14 cellular contexts compared by ENCODE assay signal in genomic region chr3:136296960-136297359, GRCh38. TPM values are rescaled to one million over a fixed set of nuclear protein-coding genes. Genes with fewer than 3 reads are reported as not detected.
DNase-seq lines count a peak whose midpoint lies in the region; ATAC-seq, FAIRE-seq and TF ChIP-seq lines count a peak whose summit lies in the region.
"Had no signal": no experiment of that assay in that cellular context is flagged by ENCODE, and none has a peak within 500 bp of the region (broad histone marks: within the 10 kb centered on the region; RNA-seq: fewer than 3 reads in every experiment).

No MANE protein-coding gene starts in this region.

- POLR2A ChIA-PET in WTC11 (lab: Charles Lee) = interaction anchor here (0.9 to 1.2 kb wide), 3 partner anchors 23 to 456 kb away, joined by 3 to 4 read pairs (median 3); partner anchors contain the start of genes MSL2 and STAG1

- no peak overlapping the region for H2BK12ac ChIP-seq in H9 (ENCODE audit: insufficient read length, low read depth, low read length)

- H2BK15ac ChIP-seq in H9 (ENCODE audit: low read depth, low read length) = no peak overlapping the region

- H3K79me2 ChIP-seq in H9 (ENCODE audit: insufficient read depth, low read length) = no peaks in the 10 kb centered on the region

- peak; percentile 96 for ATAC-seq in WTC11
- ATAC-seq in left cardiac atrium = no peak
- ATAC-seq: A549, HCT116, K562 had no signal

- H4K8ac ChIP-seq in H9 (replicated peaks; ENCODE audit: insufficient read length, low read depth, low read length) = no peak overlapping the region

- no peak overlapping the region for H3K4ac ChIP-seq in H9 (ENCODE audit: low read depth, low read length)

- TF ChIP-seq CTCF in H9 (conservative IDR thresholded peaks at IDR 0.05) (no peak), WTC11 (IDR thresholded peaks at IDR 0.05) (no peak), D721Med (IDR thresholded peaks at IDR 0.05; ENCODE audit: insufficient read depth, missing control alignments) (no peak)

- H3K36me3 ChIP-seq in iPS DF 6.9 (ENCODE audit: control insufficient read depth, insufficient read depth, low read length) = peaks cover 3% of the 10 kb centered on the region; the same call in 1 of the 2 replicates

- H3K56ac ChIP-seq in H9 (ENCODE audit: insufficient read length, low read depth, low read length) = no peak overlapping the region

- H2BK5ac ChIP-seq in H9 (ENCODE audit: insufficient read length, low read length) = no peak overlapping the region

- CTCF ChIA-PET in WTC11 (lab: Charles Lee) = interaction anchor here (0.6 to 1.2 kb wide), 5 partner anchors 19 to 456 kb away, joined by 3 to 5 read pairs (median 4); partner anchors contain the start of gene STAG1

- no peak overlapping the region for H4K5ac ChIP-seq in H9 (ENCODE audit: insufficient read length, low read depth, low read length)

- no peaks in the 10 kb centered on the region for H4K20me1 ChIP-seq in H9 (ENCODE audit: control insufficient read depth, insufficient read depth, insufficient read length)

- H3K27me3 Mint-ChIP-seq in H9 (ENCODE audit: low read depth) = no peaks in the 10 kb centered on the region
- H3K27me3 Mint-ChIP-seq in WTC11 (ENCODE audit: low read depth) = no peaks in the 10 kb centered on the region
- H3K27me3 Mint-ChIP-seq: CD8-positive, alpha-beta memory T cell had no signal

- no peak overlapping the region for H2AFZ ChIP-seq in H9 (ENCODE audit: low read length)
- H2AFZ ChIP-seq: GM23248 had no signal

- H3K4me2 ChIP-seq in H9 (ENCODE audit: insufficient read depth, insufficient read length, low read length) = peak overlapping the region; percentile 20
- H3K4me2 ChIP-seq: A549 had no signal

- H3K79me1 ChIP-seq in H9 (ENCODE audit: insufficient read depth, low read depth, low read length, poor library complexity, severe bottlenecking) = no peaks in the 10 kb centered on the region

- H3K9me3 Mint-ChIP-seq in H9 (no peaks in the 10 kb centered on the region), WTC11 (no peaks in the 10 kb centered on the region)
- H3K9me3 Mint-ChIP-seq: CD8-positive, alpha-beta memory T cell had no signal

- no peak for FAIRE-seq in D721Med (lab: Jason Lieb, UNC)
- FAIRE-seq: A549, HTR-8/SVneo, K562 had no signal

- H3K18ac ChIP-seq in H9 (ENCODE audit: insufficient read length, low read depth, low read length) = no peak overlapping the region

- H3T11ph ChIP-seq in H9 (ENCODE audit: low read length) = no peak overlapping the region

- intact Hi-C loops in left cardiac atrium (cut with DNase I) = no loop called here

- H3K27me3 ChIP-seq in H9 (ENCODE audit: insufficient read depth, low read length) (no peaks in the 10 kb centered on the region), iPS DF 6.9 (ENCODE audit: control insufficient read depth, insufficient read depth, low read length) (no peaks in the 10 kb centered on the region)

- H2BK20ac ChIP-seq in H9 (ENCODE audit: low read depth, low read length, poor library complexity, severe bottlenecking) = no peak overlapping the region

- DNase-seq in H9 (peak; percentile 53), WTC11 (ENCODE audit: low spot score) (no peak), iPS DF 6.9 (ENCODE audit: low read depth, low spot score) (peak; percentile 25), D721Med (ENCODE audit: insufficient read length, low spot score) (no peak), middle frontal gyrus (ENCODE audit: extremely low spot score, low spot score) (no peak), left cardiac atrium (no peak)
- DNase-seq: Caco-2; CD8-positive, alpha-beta memory T cell; DMS53; GM23248 had no signal

- no peak overlapping the region for H4K91ac ChIP-seq in H9 (ENCODE audit: insufficient read length, low read depth, low read length)

- H3K4me1 Mint-ChIP-seq in H9 (peaks cover 21 to 24% of the 10 kb centered on the region in 2 experiments), WTC11 (peaks cover 26% of the 10 kb centered on the region)
- H3K4me1 Mint-ChIP-seq: CD8-positive, alpha-beta memory T cell had no signal

- H3K23ac ChIP-seq in H9 (ENCODE audit: insufficient read length, low read depth, low read length) = no peak overlapping the region

- H2BK120ac ChIP-seq in H9 (ENCODE audit: low read depth, low read length, poor library complexity, severe bottlenecking) = no peak overlapping the region

- H3K9ac ChIP-seq in H9 (ENCODE audit: extremely low read depth, insufficient read length, low read length) = no peak overlapping the region
- H3K9ac ChIP-seq: GM23248 had no signal

- peaks cover 7% of the 10 kb centered on the region; the same call in 1 of the 2 replicates for H3K4me1 ChIP-seq in H9 (ENCODE audit: insufficient read depth, low read length)
- peaks cover 4% of the 10 kb centered on the region; the same call in 1 of the 2 replicates for H3K4me1 ChIP-seq in iPS DF 6.9 (ENCODE audit: control insufficient read depth, insufficient read depth, low read length)
- H3K4me1 ChIP-seq: A549, Caco-2 had no signal

- H3K4me3 ChIP-seq in iPS DF 6.9 (ENCODE audit: low read length) = no peak overlapping the region
- H3K4me3 ChIP-seq: A549, GM23248, K562 had no signal

- H3K27ac ChIP-seq in H9 (ENCODE audit: insufficient read length, low read depth, low read length) = no peak overlapping the region
- H3K27ac ChIP-seq in iPS DF 6.9 (ENCODE audit: low read length) = no peak overlapping the region
- H3K27ac ChIP-seq: A549, GM23248 had no signal

- no peak overlapping the region for H2AK5ac ChIP-seq in H9 (ENCODE audit: insufficient read length, low read length)

- no peaks in the 10 kb centered on the region for H3K23me2 ChIP-seq in H9 (ENCODE audit: insufficient read length, low read depth, low read length, poor library complexity, severe bottlenecking)

- no CpG with 5 or more reads among the region's 5 CpGs for WGBS in H9 (ENCODE audit: extremely low coverage, insufficient read length, low lambda C conversion rate)
- no CpG with 5 or more reads among the region's 5 CpGs for WGBS in iPS DF 6.9 (ENCODE audit: insufficient coverage, insufficient read length)

- H3K36me3 Mint-ChIP-seq in H9 (ENCODE audit: insufficient read depth in 1 of 3, low read depth in 3 of 3) = peaks cover 39 to 57% (median 50%) of the 10 kb centered on the region in 3 experiments
- H3K36me3 Mint-ChIP-seq in WTC11 = peaks cover 48% of the 10 kb centered on the region

- H3K27ac Mint-ChIP-seq in H9 = peak overlapping the region; percentile 0 to 82 (median 28); a peak in 5 of 7 replicates
- peak overlapping the region; percentile 80 for H3K27ac Mint-ChIP-seq in WTC11

- H3K9me3 ChIP-seq in H9 (ENCODE audit: control insufficient read depth, low read depth, low read length) = no peaks in the 10 kb centered on the region
- no peaks in the 10 kb centered on the region for H3K9me3 ChIP-seq in iPS DF 6.9 (ENCODE audit: control insufficient read depth, insufficient read depth, low read length)
- H3K9me3 ChIP-seq: A549, Caco-2 had no signal

- no peak overlapping the region for H3K4me3 Mint-ChIP-seq in H9
- H3K4me3 Mint-ChIP-seq in WTC11 = no peak overlapping the region; the same call in 1 of the 2 replicates
- H3K4me3 Mint-ChIP-seq: CD8-positive, alpha-beta memory T cell had no signal

- no peak overlapping the region for H3K14ac ChIP-seq in H9 (ENCODE audit: insufficient read depth, low read length)

TF ChIP-seq in WTC11, 78 proteins besides CTCF, POLR2A, EP300 and RAD21:
- TF ChIP-seq MAX (CRISPR knock-in tag; IDR thresholded peaks at IDR 0.05) = no peak
- 0 out of 2 replicates have a peak, but pooled peaks have one; percentile 14 for TF ChIP-seq FOXK1 (CRISPR knock-in tag; IDR thresholded peaks at IDR 0.05)
TF ChIP-seq in WTC11: peak in this region for 1.

RNA-seq across cellular contexts. Expression of gene PCCB, which starts 46.8 kb away (rescaled TPM):
- 65.6 and 68.9 TPM in 2 replicates for total RNA-seq in H9 (2021)
- total RNA-seq in WTC11 (2021) = 69.0 to 77.2 TPM (median 72.1 TPM) in 3 replicates
- total RNA-seq in left cardiac atrium = 10 to 100 TPM; 67.7 to 70.8 TPM

Comparison
In these comparisons a context has a peak if more than half of its experiments do, and no peak if none do; other contexts are left out.
1. DNase-seq: peak in H9 (single experiment) and iPS DF 6.9 (single experiment); none in WTC11 (single experiment), D721Med (single experiment), middle frontal gyrus (single experiment) and left cardiac atrium (single experiment).